Comparison of ENCODE assay signal across 7 cellular contexts in the genomic region with DNA sequence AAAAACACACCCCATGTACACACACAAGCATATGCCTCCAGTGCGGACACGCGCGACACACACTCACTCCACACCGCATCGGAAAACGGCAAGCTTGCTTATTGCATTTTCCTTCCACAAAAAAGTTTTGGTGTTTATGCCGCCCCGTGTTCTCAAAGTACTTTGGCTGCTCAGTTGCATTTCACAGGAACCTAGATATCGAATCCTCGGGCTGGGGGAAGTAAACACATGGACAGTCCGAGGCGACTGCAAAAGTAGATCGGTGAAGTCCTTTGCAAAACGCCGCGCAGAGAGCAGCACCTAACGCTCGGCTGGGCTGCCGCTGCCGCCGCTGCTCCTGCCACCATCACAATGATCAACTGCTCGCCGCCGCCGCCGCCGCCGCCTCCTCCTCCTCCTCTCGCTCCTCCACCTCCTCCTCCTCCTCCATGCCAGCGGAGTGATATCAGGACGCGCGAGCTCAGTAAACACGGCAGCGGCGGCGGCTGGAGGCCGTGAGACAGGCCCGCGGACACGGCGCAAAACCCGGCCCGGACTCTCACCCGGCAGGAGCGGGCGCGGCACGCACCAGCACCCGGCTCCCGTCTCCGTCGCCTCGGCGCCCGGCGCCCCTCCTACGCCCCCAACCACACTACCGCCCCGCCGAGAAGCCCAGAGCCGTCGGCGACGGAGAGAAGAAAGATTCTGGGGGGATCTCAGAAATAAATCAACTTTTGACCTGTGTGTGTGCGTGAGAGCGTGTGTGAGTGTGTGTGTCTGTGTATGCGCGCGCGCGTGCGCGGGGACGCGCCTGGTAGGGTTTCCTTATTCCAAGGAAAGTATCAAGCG. TPM values are rescaled to one million over a fixed set of nuclear protein-coding genes. Genes with fewer than 3 reads are reported as not detected.
DNase-seq lines count a peak whose midpoint lies in the region; ATAC-seq and TF ChIP-seq lines count a peak whose summit lies in the region.

A gene (minus strand): TSS at position 441 of the 828 bp plus-strand sequence. CDS start 857 bp downstream, outside the sequence.

- H3K9me3 ChIP-seq in left lung = no peaks in the 10 kb centered on the region

- peak within 1 kb of the TSS; percentile 97 to 99 for H3K27ac ChIP-seq in left lung

- H3K36me3 ChIP-seq in left lung = no peaks in the 10 kb centered on the region

- peaks cover 4 to 40% of the 10 kb centered on the region in 2 donors for H3K4me1 ChIP-seq in left lung

- intact Hi-C loops in left lung (cut with DNase I) = loop anchor here in 1 of 2 donors (5.0 kb wide), 3 partner anchors 98 to 417 kb away; no protein-coding TSS in a partner anchor

- DNase-seq in HK-2 (ENCODE audit: unreplicated experiment) = peak; percentile 78
- DNase-seq in NCI-H774 (lab: John Stamatoyannopoulos, UW) = peak; percentile 82
- peak; percentile 80 to 82 for DNase-seq in activated CD4-positive, alpha-beta T cell treated with anti-CD3 and anti-CD28 coated beads, Interleukin-2, amount 50 U/mL, for 4 hours
- peak; percentile 96 for DNase-seq in dedifferentiated amniotic fluid mesenchymal stem cell (ENCODE audit: extremely low spot score)
- peak; percentile 96 to 98 for DNase-seq in left lung
- DNase-seq in stimulated activated CD4-positive, alpha-beta T cell treated with anti-CD3 and anti-CD28 coated beads, Interleukin-1b, Interleukin-23, amount 100 ng/mL, for 4 hours (ENCODE audit: low read depth in 2 of 2) = peak; percentile 69 to 73

- H3K27me3 ChIP-seq in left lung = no peaks in the 10 kb centered on the region

- no peak for TF ChIP-seq CTCF in left lung (IDR thresholded peaks at IDR 0.05)

- peak within 1 kb of the TSS; percentile 53 to 69 for H3K4me3 ChIP-seq in left lung

- peak; percentile 58 for ATAC-seq in GM19023 (IDR thresholded peaks at IDR 0.05; ENCODE audit: unreplicated experiment)
- peak; percentile 61 for ATAC-seq in left lung

RNA-seq across cellular contexts. Expression of the gene that starts here (rescaled TPM):
- total RNA-seq in left lung = 10 to 100 TPM in 1 of 2 donors, 1 to 10 TPM in 1; 5.8 to 10.3 TPM

Comparison
In these comparisons a context has a peak if more than half of its experiments do, and no peak if none do; other contexts are left out.
1. Peak in every context shown above with its lines: DNase-seq, ATAC-seq, H3K4me3 ChIP-seq and H3K27ac ChIP-seq.